Comparison of ENCODE assay signal across 15 cellular contexts in genomic region chr16:77183137-77183536, GRCh38.
"Had no signal": no experiment of that assay in that cellular context is flagged by ENCODE, and none has a peak within 500 bp of the region (broad histone marks: within the 10 kb centered on the region; RNA-seq: fewer than 3 reads in every experiment).

No MANE protein-coding gene starts in this region.

- H3K4me3 ChIP-seq: body of pancreas, coronary artery, esophagus muscularis mucosa, prostate gland, right atrium auricular region, transverse colon had no signal

- DNase-seq: activated CD4-positive, alpha-beta T cell treated with anti-CD3 and anti-CD28 coated beads, Interleukin-2, amount 50 U/mL, for 48 hours; activated T-cell treated with anti-CD3 and anti-CD28 coated beads for 4 hours; amygdala; body of pancreas; naive thymus-derived CD8-positive, alpha-beta T cell; stimulated activated CD4-positive, alpha-beta T cell treated with anti-CD3 and anti-CD28 coated beads, Interleukin-2, amount 100 ng/mL, for 24 hours; transverse colon had no signal

- H3K4me1 ChIP-seq: body of pancreas, esophagus muscularis mucosa, prostate gland, right atrium auricular region, transverse colon had no signal

- ATAC-seq: body of pancreas; naive thymus-derived CD8-positive, alpha-beta T cell had no signal

- H3K27me3 ChIP-seq: body of pancreas, right atrium auricular region had no signal

- H3K36me3 Mint-ChIP-seq: activated naive CD8-positive, alpha-beta T cell had no signal

- H3K4me3 Mint-ChIP-seq: activated naive CD8-positive, alpha-beta T cell; central memory CD8-positive, alpha-beta T cell; naive thymus-derived CD8-positive, alpha-beta T cell; stimulated activated naive CD8-positive, alpha-beta T cell treated with anti-CD3 and anti-CD28 coated beads, Interleukin-15, Interleukin-2, amounts not matched to agents 100 ng/mL and 50 ng/mL, for 24 hours had no signal

- H3K9me3 ChIP-seq: body of pancreas, esophagus muscularis mucosa, prostate gland, right atrium auricular region, transverse colon had no signal

- H3K27ac ChIP-seq: body of pancreas, coronary artery, esophagus muscularis mucosa, prostate gland, right atrium auricular region, transverse colon, VCaP had no signal

- H3K27ac Mint-ChIP-seq: activated naive CD8-positive, alpha-beta T cell; naive thymus-derived CD8-positive, alpha-beta T cell; stimulated activated naive CD8-positive, alpha-beta T cell treated with anti-CD3 and anti-CD28 coated beads, Interleukin-15, Interleukin-2, amounts not matched to agents 100 ng/mL and 50 ng/mL, for 24 hours had no signal

- H3K4me1 Mint-ChIP-seq: central memory CD8-positive, alpha-beta T cell; naive thymus-derived CD8-positive, alpha-beta T cell had no signal

- H3K36me3 ChIP-seq: esophagus muscularis mucosa, prostate gland, right atrium auricular region, transverse colon had no signal

- H3K9me3 Mint-ChIP-seq: central memory CD8-positive, alpha-beta T cell; naive thymus-derived CD8-positive, alpha-beta T cell; stimulated activated naive CD8-positive, alpha-beta T cell treated with anti-CD3 and anti-CD28 coated beads, Interleukin-15, Interleukin-2, amounts not matched to agents 100 ng/mL and 50 ng/mL, for 24 hours had no signal
